In the genomic region with DNA sequence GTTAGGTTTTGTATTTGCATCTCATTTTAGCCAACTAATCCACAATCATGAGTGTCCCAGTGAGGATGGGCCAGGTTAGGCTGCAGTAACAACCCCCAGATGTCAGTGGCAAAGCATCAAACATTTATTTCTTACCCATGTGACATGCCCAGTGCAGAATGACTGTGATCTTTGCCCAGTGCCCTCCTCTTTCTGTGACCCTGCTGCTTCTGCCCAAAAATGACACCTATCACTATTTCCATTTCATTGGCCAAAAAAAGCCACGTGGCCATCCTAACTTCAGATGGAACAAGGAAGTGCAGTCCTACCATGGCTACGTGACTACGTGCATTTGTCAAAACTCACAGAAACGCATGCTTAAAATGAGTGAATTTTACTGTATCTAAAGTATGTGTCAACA, we compare ENCODE assay signal across 20 cellular contexts.
"Had no signal": no experiment of that assay in that cellular context is flagged by ENCODE, and none has a peak within 500 bp of the region (broad histone marks: within the 10 kb centered on the region; RNA-seq: fewer than 3 reads in every experiment).

No MANE protein-coding gene starts in this region.

- H3K4me3 ChIP-seq: colonic mucosa, gastrocnemius medialis, mucosa of descending colon, ovary, psoas muscle, skin epidermis, thoracic aorta, tibial nerve had no signal

- H3K27me3 ChIP-seq: colonic mucosa, gastrocnemius medialis, ovary, tibial nerve had no signal

- DNase-seq: colonic mucosa; effector CD8-positive, alpha-beta T cell; endodermal cell; foreskin fibroblast; gastrocnemius medialis; mesenchymal stem cell; mucosa of descending colon; naive B cell; occipital lobe; ovary; posterior cingulate gyrus; psoas muscle; right cardiac atrium; stimulated activated CD4-positive, alpha-beta T cell treated with anti-CD3 and anti-CD28 coated beads, Interleukin-15, amount 100 ng/mL, for 24 hours; stimulated activated CD4-positive, alpha-beta T cell treated with anti-CD3 and anti-CD28 coated beads, Interleukin-2, amount 100 ng/mL, for 48 hours; stimulated activated naive B cell treated with anti-CD40 and anti-IgM and Interleukin-4, amounts not matched to agents 10 μg/mL and 1 μg/mL and 100 μg/mL, for 72 hours had no signal

- H3K4me1 ChIP-seq: colonic mucosa, gastrocnemius medialis, psoas muscle had no signal

- H3K27ac ChIP-seq: colonic mucosa, epithelial cell of prostate, gastrocnemius medialis, ovary, psoas muscle, skin epidermis, thoracic aorta, tibial nerve had no signal

- H3K36me3 ChIP-seq: colonic mucosa, gastrocnemius medialis, ovary, thoracic aorta, tibial nerve had no signal

- H3K9me3 ChIP-seq: colonic mucosa, gastrocnemius medialis, mucosa of descending colon, ovary, psoas muscle, thoracic aorta, tibial nerve had no signal
